In genomic region chr10:127036987-127037386, GRCh38 we compare ENCODE assay signal across 17 cellular contexts.
A peak's percentile ranks its signal among the peaks of the same experiment; 100 is the strongest.
DNase-seq lines count a peak whose midpoint lies in the region; ATAC-seq and TF ChIP-seq lines count a peak whose summit lies in the region.
"Had no signal": no experiment of that assay in that cellular context is flagged by ENCODE, and none has a peak within 500 bp of the region (broad histone marks: within the 10 kb centered on the region; RNA-seq: fewer than 3 reads in every experiment).

No MANE protein-coding gene starts in this region.

- no peak overlapping the region for H3K4me2 ChIP-seq in osteoblast (ENCODE audit: insufficient read depth, low read length)
- H3K4me2 ChIP-seq: BLaER1 treated with 17β-estradiol and CSF1 and Interleukin-3, amounts not matched to agents 10 nM and 100 nM had no signal

- no peaks in the 10 kb centered on the region for H3K79me2 ChIP-seq in osteoblast (ENCODE audit: insufficient read depth, low read length)

- no peak overlapping the region for H2AFZ ChIP-seq in osteoblast (ENCODE audit: low read length)

- no peaks in the 10 kb centered on the region for H3K4me1 ChIP-seq in right atrium auricular region
- peaks cover 13% of the 10 kb centered on the region for H3K4me1 ChIP-seq in osteoblast (ENCODE audit: insufficient read depth, low read length)
- H3K4me1 ChIP-seq: BLaER1 treated with 17β-estradiol and CSF1 and Interleukin-3, amounts not matched to agents 10 nM and 100 nM had no signal

- H4K20me1 ChIP-seq in osteoblast (ENCODE audit: insufficient read depth, low read length) = peaks cover 7% of the 10 kb centered on the region
- H4K20me1 ChIP-seq: BLaER1 treated with 17β-estradiol and CSF1 and Interleukin-3, amounts not matched to agents 10 nM and 100 nM had no signal

- H3K4me3 ChIP-seq in right atrium auricular region = no peak overlapping the region
- no peak overlapping the region for H3K4me3 ChIP-seq in osteoblast (ENCODE audit: insufficient read depth, low read length)
- H3K4me3 ChIP-seq: BLaER1 treated with 17β-estradiol and CSF1 and Interleukin-3, amounts not matched to agents 10 nM and 100 nM; GM12878 had no signal

- H3K27me3 ChIP-seq in right atrium auricular region (no peaks in the 10 kb centered on the region), osteoblast (ENCODE audit: insufficient read depth, low read length) (no peaks in the 10 kb centered on the region)
- H3K27me3 ChIP-seq: BLaER1 treated with 17β-estradiol and CSF1 and Interleukin-3, amounts not matched to agents 10 nM and 100 nM had no signal

- H3K36me3 ChIP-seq in right atrium auricular region = peaks cover 26% of the 10 kb centered on the region
- peaks cover 66% of the 10 kb centered on the region for H3K36me3 ChIP-seq in osteoblast (ENCODE audit: insufficient read depth, low read length)
- H3K36me3 ChIP-seq: BLaER1 treated with 17β-estradiol and CSF1 and Interleukin-3, amounts not matched to agents 10 nM and 100 nM had no signal

- TF ChIP-seq CTCF in right atrium auricular region (IDR thresholded peaks at IDR 0.05) (no peak), osteoblast (IDR thresholded peaks at IDR 0.05; ENCODE audit: extremely low read depth, low read depth, low read length) (no peak)

- ATAC-seq in left ventricle myocardium superior (no peak), left lobe of liver (no peak), HG03442 (IDR thresholded peaks at IDR 0.05; ENCODE audit: unreplicated experiment) (no peak)
- ATAC-seq: CD8-positive, alpha-beta T cell; GM12878; HepG2 had no signal

- no peak overlapping the region for H3K27ac ChIP-seq in right atrium auricular region
- H3K27ac ChIP-seq in osteoblast (ENCODE audit: low read depth, low read length) = no peak overlapping the region
- H3K27ac ChIP-seq: BLaER1 treated with 17β-estradiol and CSF1 and Interleukin-3, amounts not matched to agents 10 nM and 100 nM had no signal

- DNase-seq in right atrium auricular region (ENCODE audit: low spot score) (peak; percentile 9), left ventricle myocardium superior (no peak), left lobe of liver (ENCODE audit: low spot score) (peak; percentile 0), osteoblast (ENCODE audit: insufficient read length, low spot score, missing footprints) (peak; percentile 26), COLO668 (lab: John Stamatoyannopoulos, UW; ENCODE audit: unreplicated experiment) (no peak)
- DNase-seq in activated CD8-positive, alpha-beta memory T cell treated with anti-CD3 and anti-CD28 coated beads, Interleukin-2, amount 50 U/mL, for 4 hours = no peak
- DNase-seq: CD8-positive, alpha-beta T cell; COR-L47; DMS 273 treated with DMSO at 0.1 percent for 48 hours; DMS53; DND-41; EL; H9 had no signal

- intact Hi-C loops in left ventricle myocardium superior (cut with micrococcal nuclease) = no loop called here

- no peaks in the 10 kb centered on the region for H3K9me3 ChIP-seq in right atrium auricular region
- no peaks in the 10 kb centered on the region for H3K9me3 ChIP-seq in osteoblast (ENCODE audit: low read depth, low read length)
- H3K9me3 ChIP-seq: BLaER1 treated with 17β-estradiol and CSF1 and Interleukin-3, amounts not matched to agents 10 nM and 100 nM had no signal

Comparison
In these comparisons a context has a peak if more than half of its experiments do, and no peak if none do; other contexts are left out.
1. DNase-seq: peak in right atrium auricular region (single experiment), left lobe of liver (single experiment) and osteoblast (single experiment); none in left ventricle myocardium superior (single experiment), activated CD8-positive, alpha-beta memory T cell treated with anti-CD3 and anti-CD28 coated beads, Interleukin-2, amount 50 U/mL, for 4 hours (single experiment) and COLO668 (single experiment).